ENCODE assay signal across 14 cellular contexts in genomic region chr7:37709631-37710509, GRCh38. TPM values are rescaled to one million over a fixed set of nuclear protein-coding genes. Genes with fewer than 3 reads are reported as not detected.
DNase-seq lines count a peak whose midpoint lies in the region; ATAC-seq, FAIRE-seq and TF ChIP-seq lines count a peak whose summit lies in the region.
"Had no signal": no experiment of that assay in that cellular context is flagged by ENCODE, and none has a peak within 500 bp of the region (broad histone marks: within the 10 kb centered on the region; RNA-seq: fewer than 3 reads in every experiment).

No MANE protein-coding gene starts in this region.

- no peak overlapping the region for H3K4me3 ChIP-seq in lower leg skin (ENCODE audit: low read depth, poor library complexity, severe bottlenecking)
- H3K4me3 ChIP-seq: ascending aorta, heart left ventricle, upper lobe of right lung had no signal

- TF ChIP-seq CTCF in lower leg skin (IDR thresholded peaks at IDR 0.05) = no peak

- DNase-seq in GM12892 (ENCODE audit: insufficient read length) (no peak), GM19239 (ENCODE audit: insufficient read length, low spot score) (peak; percentile 17), NCI-H2171 treated with DMSO at 0.1 percent for 48 hours (lab: John Stamatoyannopoulos, UW) (no peak), AG20443 (ENCODE audit: low spot score) (no peak), hypothalamus (lab: John Stamatoyannopoulos, UW) (no peak), lower leg skin (ENCODE audit: low spot score in 2 of 2) (no peak)
- DNase-seq: BE2C, GF-D8, heart left ventricle, upper lobe of right lung had no signal

- WGBS in lower leg skin, 2 donors = 84 to 90% methylated on average over 5 of the region's 5 CpGs

- ATAC-seq in HG02610 (IDR thresholded peaks at IDR 0.05; ENCODE audit: unreplicated experiment) = peak; percentile 93
- ATAC-seq in HG03342 (IDR thresholded peaks at IDR 0.05; ENCODE audit: unreplicated experiment) = peak; percentile 99
- ATAC-seq: heart left ventricle, upper lobe of right lung had no signal

- TF ChIP-seq POLR2A in GM12892 (IDR thresholded peaks at IDR 0.05; ENCODE audit: low read depth, low read length) (no peak), lower leg skin (IDR thresholded peaks at IDR 0.05) (no peak)

- intact Hi-C loops in lower leg skin (cut with DNase I; ENCODE audit: low total_unique reads) = no loop called here

- FAIRE-seq in GM12892 (lab: Jason Lieb, UNC) = peak; percentile 90
- peak; percentile 95 for FAIRE-seq in GM19239 (lab: Jason Lieb, UNC)

RNA-seq across cellular contexts. Expression of gene GPR141, which starts 26.3 kb away (rescaled TPM):
- 0.49 TPM for polyA plus RNA-seq in GM12892 (2012; ENCODE audit: missing spikeins)
- 1 to 10 TPM in 1 of 4 donors, under 1 TPM in 2, not detected in 1; 0.39 to 1.6 (median 0.49) TPM for total RNA-seq in lower leg skin
- total RNA-seq: ascending aorta; T-helper 1 cell treated with Interleukin-12 subunit alpha and Interleukin-12 subunit beta and Interleukin-4 antibody, amounts not matched to agents 30 ng/mL and 1 ng/mL, for 36 hours had no signal
